ENCODE assay signal across 1 cellular context in genomic region chr13:102589291-102589822, GRCh38.
TF ChIP-seq lines count a peak whose summit lies in the region.

No MANE protein-coding gene starts in this region.

TF ChIP-seq in IMR-90, 13 proteins besides CTCF, POLR2A, EP300 and RAD21 (continued from another document):
- TF ChIP-seq BHLHE40 (IDR thresholded peaks at IDR 0.05; ENCODE audit: low read depth, low read length) (no peak), CEBPB (IDR thresholded peaks at IDR 0.05; ENCODE audit: low read depth, low read length) (no peak), MAFK (IDR thresholded peaks at IDR 0.05; ENCODE audit: low read depth, low read length) (no peak), CHD1 (IDR thresholded peaks at IDR 0.05; ENCODE audit: low read depth, low read length) (no peak), USF2 (IDR thresholded peaks at IDR 0.05; ENCODE audit: low read depth, low read length) (no peak), NFE2L2 (IDR thresholded peaks at IDR 0.05; ENCODE audit: low read depth, low read length) (no peak), ELK1 (IDR thresholded peaks at IDR 0.05; ENCODE audit: borderline replicate concordance, low read depth, low read length) (no peak), FOS (IDR thresholded peaks at IDR 0.05; ENCODE audit: low read depth, low read length) (no peak)
